15 cellular contexts compared by ENCODE assay signal in the genomic region with DNA sequence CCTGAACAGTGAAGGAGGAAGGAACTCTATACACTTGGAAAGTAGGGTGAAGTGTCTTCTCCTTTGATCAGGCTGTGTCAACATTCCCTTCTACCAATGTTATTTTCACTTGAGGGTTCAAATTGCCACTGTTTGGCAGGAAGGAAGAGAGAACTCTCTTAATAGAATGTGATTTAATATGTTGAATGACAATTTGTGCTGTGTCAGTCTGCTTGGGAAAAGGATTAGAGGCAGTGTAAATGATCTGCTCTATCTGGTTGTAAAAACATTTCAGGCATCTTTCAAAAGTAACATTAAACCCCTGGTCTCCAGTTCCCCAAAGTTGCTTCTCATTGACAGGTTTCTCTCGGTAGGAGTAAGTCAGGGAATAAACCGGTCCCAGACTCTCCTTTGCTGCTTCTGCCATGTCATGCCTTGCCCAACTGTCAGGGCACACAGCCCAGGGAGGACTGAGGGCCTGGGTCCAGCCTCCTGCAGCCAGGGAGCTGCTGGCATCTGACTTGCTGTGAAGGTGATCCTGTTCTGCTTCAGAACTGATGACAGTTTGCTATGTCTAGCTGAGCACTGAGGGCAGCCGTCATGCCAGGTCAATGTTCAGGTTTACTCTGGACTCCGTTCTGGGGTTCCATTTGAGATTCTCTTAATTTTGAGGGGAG.
DNase-seq lines count a peak whose midpoint lies in the region; ATAC-seq and TF ChIP-seq lines count a peak whose summit lies in the region.
"Had no signal": no experiment of that assay in that cellular context is flagged by ENCODE, and none has a peak within 500 bp of the region (broad histone marks: within the 10 kb centered on the region; RNA-seq: fewer than 3 reads in every experiment).

No MANE protein-coding gene starts in this region.

- H3K27ac ChIP-seq in gastroesophageal sphincter: no peak overlapping the region
- peak overlapping the region; percentile 93 for H3K27ac ChIP-seq in psoas muscle
- no peak overlapping the region for H3K27ac ChIP-seq in vagina
- H3K27ac ChIP-seq in tibial artery: no peak overlapping the region
- H3K27ac ChIP-seq: pancreas had no signal

- 6 to 45% methylated on average over 2 of the region's 4 CpGs for WGBS in gastroesophageal sphincter (ENCODE audit: low coverage in 1 of 2), 2 donors
- WGBS in psoas muscle, 3 donors: 28 to 40% (median 34%) methylated on average over 4 of the region's 4 CpGs

- ATAC-seq in GM19023 (IDR thresholded peaks at IDR 0.05; ENCODE audit: unreplicated experiment) (peak; percentile 11), HG03097 (IDR thresholded peaks at IDR 0.05; ENCODE audit: low FRiP score, unreplicated experiment) (peak; percentile 4), gastroesophageal sphincter (peak; percentile 34), psoas muscle (peak; percentile 95 to 97 (median 96))

- H3K27me3 ChIP-seq in gastroesophageal sphincter: no peaks in the 10 kb centered on the region
- H3K27me3 ChIP-seq in psoas muscle (ENCODE audit: insufficient read depth in 3 of 3, low read length in 2 of 3): no peaks in the 10 kb centered on the region
- no peaks in the 10 kb centered on the region for H3K27me3 ChIP-seq in vagina
- H3K27me3 ChIP-seq in tibial artery: no peaks in the 10 kb centered on the region
- H3K27me3 ChIP-seq: pancreas had no signal

- H3K4me3 ChIP-seq in gastroesophageal sphincter: no peak overlapping the region
- H3K4me3 ChIP-seq in psoas muscle: peak overlapping the region; percentile 59
- H3K4me3 ChIP-seq in vagina: no peak overlapping the region
- H3K4me3 ChIP-seq in tibial artery: no peak overlapping the region
- H3K4me3 ChIP-seq: pancreas had no signal

- DNase-seq in psoas muscle (peak; percentile 82 to 93), vagina (ENCODE audit: extremely low spot score in 2 of 2) (no peak), NCI-H526 (lab: John Stamatoyannopoulos, UW) (no peak), NCI-H82 treated with DMSO at 0.1 percent for 48 hours (lab: John Stamatoyannopoulos, UW; ENCODE audit: unreplicated experiment) (no peak), tibial artery (no peak)
- DNase-seq: activated CD4-positive, alpha-beta T cell treated with anti-CD3 and anti-CD28 coated beads, Interleukin-2, amount 50 U/mL, for 48 hours; DMS79; KBM-7; NCI-H1436; NCI-H524 treated with DMSO at 0.1 percent for 48 hours; pancreas; stimulated activated CD8-positive, alpha-beta memory T cell treated with anti-CD3 and anti-CD28 coated beads, Interleukin-4, amount 100 ng/mL, for 48 hours had no signal

- no peak for TF ChIP-seq CTCF in gastroesophageal sphincter (IDR thresholded peaks at IDR 0.05)
- TF ChIP-seq CTCF in psoas muscle (IDR thresholded peaks at IDR 0.05): no peak
- TF ChIP-seq CTCF in vagina (IDR thresholded peaks at IDR 0.05): no peak
- TF ChIP-seq CTCF in tibial artery (IDR thresholded peaks at IDR 0.05): no peak

- no peaks in the 10 kb centered on the region for H3K9me3 ChIP-seq in gastroesophageal sphincter
- H3K9me3 ChIP-seq in psoas muscle: no peaks in the 10 kb centered on the region
- no peaks in the 10 kb centered on the region for H3K9me3 ChIP-seq in vagina
- H3K9me3 ChIP-seq in tibial artery: no peaks in the 10 kb centered on the region
- H3K9me3 ChIP-seq: pancreas had no signal

- no peak for TF ChIP-seq EP300 in gastroesophageal sphincter (IDR thresholded peaks at IDR 0.05)

- H3K4me1 ChIP-seq in gastroesophageal sphincter (peaks cover 0 to 56% (median 0%) of the 10 kb centered on the region in 3 donors), psoas muscle (peaks cover 40% of the 10 kb centered on the region), vagina (peaks cover 18% of the 10 kb centered on the region), tibial artery (peaks cover 0 to 31% (median 0%) of the 10 kb centered on the region in 4 donors)
- H3K4me1 ChIP-seq: pancreas had no signal

- H3K36me3 ChIP-seq in gastroesophageal sphincter (peaks cover 0 to 28% of the 10 kb centered on the region in 2 donors), psoas muscle (ENCODE audit: insufficient read depth in 1 of 2, low read depth in 1 of 2) (peaks cover 0 to 5% of the 10 kb centered on the region in 2 donors), vagina (peaks cover 0 to 4% of the 10 kb centered on the region in 2 donors), tibial artery (peaks cover 6 to 18% (median 18%) of the 10 kb centered on the region in 3 donors)
- H3K36me3 ChIP-seq: pancreas had no signal

- no peak for TF ChIP-seq POLR2A in gastroesophageal sphincter (IDR thresholded peaks at IDR 0.05)
- no peak for TF ChIP-seq POLR2A in vagina (IDR thresholded peaks at IDR 0.05)

- intact Hi-C loops in psoas muscle (cut with DNase I) (loop anchor here in 1 of 2 donors (1.0 kb wide), 2 partner anchors 9 to 37 kb away; no protein-coding TSS in a partner anchor), vagina (cut with DNase I) (no loop called here), tibial artery (cut with DNase I; ENCODE audit: low total_unique reads) (no loop called here)

Comparison
In these comparisons a context has a peak if more than half of its experiments do, and no peak if none do; other contexts are left out.
1. ATAC-seq: peak in every context shown above with its lines; median percentile 96 in psoas muscle; 34 in gastroesophageal sphincter; 11 in GM19023; 4 in HG03097.
2. DNase-seq: peak in psoas muscle (2 of 2); none in vagina (0 of 2), NCI-H526 (0 of 2), NCI-H82 treated with DMSO at 0.1 percent for 48 hours (single experiment) and tibial artery (0 of 2).